In genomic region chr5:53406630-53407316, GRCh38 we compare ENCODE assay signal across 15 cellular contexts.
DNase-seq lines count a peak whose midpoint lies in the region; ATAC-seq, FAIRE-seq and TF ChIP-seq lines count a peak whose summit lies in the region.
"Had no signal": no experiment of that assay in that cellular context is flagged by ENCODE, and none has a peak within 500 bp of the region (broad histone marks: within the 10 kb centered on the region; RNA-seq: fewer than 3 reads in every experiment).

No MANE protein-coding gene starts in this region.

- peaks cover 0 to 4% of the 10 kb centered on the region in 2 donors for H3K27me3 Mint-ChIP-seq in CD8-positive, alpha-beta memory T cell
- peaks cover 8% of the 10 kb centered on the region for H3K27me3 Mint-ChIP-seq in activated naive CD8-positive, alpha-beta T cell treated with anti-CD3 and anti-CD28 coated beads for 36 hours
- H3K27me3 Mint-ChIP-seq in mesothelial cell of epicardium (ENCODE audit: low read depth): no peaks in the 10 kb centered on the region
- H3K27me3 Mint-ChIP-seq in activated CD8-positive, alpha-beta memory T cell treated with anti-CD3 and anti-CD28 coated beads, Interleukin-2, amount 10 ng/mL, durations not matched to agents 7 days and 5 days: peaks cover 4% of the 10 kb centered on the region

- peaks cover 0 to 1% (median 0%) of the 10 kb centered on the region in 5 donors for H3K9me3 Mint-ChIP-seq in CD8-positive, alpha-beta memory T cell
- H3K9me3 Mint-ChIP-seq in activated naive CD8-positive, alpha-beta T cell treated with anti-CD3 and anti-CD28 coated beads for 36 hours: no peaks in the 10 kb centered on the region
- peaks cover 19% of the 10 kb centered on the region for H3K9me3 Mint-ChIP-seq in mesothelial cell of epicardium
- H3K9me3 Mint-ChIP-seq in activated CD8-positive, alpha-beta memory T cell treated with anti-CD3 and anti-CD28 coated beads, Interleukin-2, amount 10 ng/mL, durations not matched to agents 7 days and 5 days (ENCODE audit: low read depth): no peaks in the 10 kb centered on the region

- H3K9me1 ChIP-seq in keratinocyte (ENCODE audit: control insufficient read depth, extremely low read depth, insufficient read depth, low read length): no peaks in the 10 kb centered on the region

- H3K27me3 ChIP-seq in keratinocyte (ENCODE audit: control insufficient read depth, extremely low read depth, insufficient read depth, low read length): no peaks in the 10 kb centered on the region
- H3K27me3 ChIP-seq in CD8-positive, alpha-beta memory T cell (ENCODE audit: insufficient read depth, low read length, poor library complexity, severe bottlenecking): no peaks in the 10 kb centered on the region
- H3K27me3 ChIP-seq: BLaER1 had no signal

- H3K79me2 ChIP-seq in keratinocyte (ENCODE audit: control insufficient read depth, insufficient read depth, low read length): no peaks in the 10 kb centered on the region

- H3K9me3 ChIP-seq in keratinocyte (ENCODE audit: control insufficient read depth, low read depth, low read length): no peaks in the 10 kb centered on the region
- no peaks in the 10 kb centered on the region for H3K9me3 ChIP-seq in CD8-positive, alpha-beta memory T cell (ENCODE audit: low read length)
- H3K9me3 ChIP-seq: BLaER1, mucosa of descending colon, thoracic aorta had no signal

- peak overlapping the region; percentile 73 for H3K27ac ChIP-seq in keratinocyte (ENCODE audit: control insufficient read depth, insufficient read depth, low read length)
- H3K27ac ChIP-seq in CD8-positive, alpha-beta memory T cell (ENCODE audit: low read depth, low read length): no peak overlapping the region
- H3K27ac ChIP-seq: BLaER1, thoracic aorta had no signal

- dilution Hi-C loops in keratinocyte (cut with MboI; ENCODE audit: extremely low pct_ligation_motif_present, low sequenced_read_pairs): no loop called here

- H3K4me3 Mint-ChIP-seq in CD8-positive, alpha-beta memory T cell: no peak overlapping the region
- no peak overlapping the region for H3K4me3 Mint-ChIP-seq in activated naive CD8-positive, alpha-beta T cell treated with anti-CD3 and anti-CD28 coated beads for 36 hours
- no peak overlapping the region for H3K4me3 Mint-ChIP-seq in mesothelial cell of epicardium
- H3K4me3 Mint-ChIP-seq in activated CD8-positive, alpha-beta memory T cell treated with anti-CD3 and anti-CD28 coated beads, Interleukin-2, amount 10 ng/mL, durations not matched to agents 7 days and 5 days: no peak overlapping the region
- H3K4me3 Mint-ChIP-seq: activated CD4-positive, alpha-beta T cell treated with anti-CD3 and anti-CD28 coated beads for 36 hours had no signal

- peak; percentile 87 for FAIRE-seq in keratinocyte (lab: Jason Lieb, UNC)
- FAIRE-seq: H1 had no signal

- H3K9ac ChIP-seq in keratinocyte (ENCODE audit: control insufficient read depth, extremely low read depth, insufficient read depth, low read length): no peak overlapping the region
- H3K9ac ChIP-seq: BLaER1 had no signal

- H3K4me1 ChIP-seq in keratinocyte (ENCODE audit: control insufficient read depth, extremely low read depth, insufficient read depth, low read length): peaks cover 15% of the 10 kb centered on the region
- H3K4me1 ChIP-seq in CD8-positive, alpha-beta memory T cell (ENCODE audit: insufficient read depth, low read length): no peaks in the 10 kb centered on the region
- H3K4me1 ChIP-seq: BLaER1 had no signal

- no peak for TF ChIP-seq CTCF in astrocyte of the cerebellum (IDR thresholded peaks at IDR 0.05; ENCODE audit: low read depth, low read length, missing control alignments)
- TF ChIP-seq CTCF in keratinocyte (optimal IDR thresholded peaks at IDR 0.05 in 1 of 3, IDR thresholded peaks at IDR 0.05 in 1 of 3, conservative IDR thresholded peaks at IDR 0.05 in 1 of 3; ENCODE audit: extremely low read depth in 1 of 3, insufficient read depth in 2 of 3, low read length in 3 of 3): no peak
- no peak for TF ChIP-seq CTCF in mesothelial cell of epicardium (IDR thresholded peaks at IDR 0.05; ENCODE audit: unreplicated experiment)

- peaks cover 0 to 3% (median 2%) of the 10 kb centered on the region in 3 donors for H3K36me3 Mint-ChIP-seq in CD8-positive, alpha-beta memory T cell
- no peaks in the 10 kb centered on the region for H3K36me3 Mint-ChIP-seq in activated naive CD8-positive, alpha-beta T cell treated with anti-CD3 and anti-CD28 coated beads for 36 hours
- H3K36me3 Mint-ChIP-seq in mesothelial cell of epicardium: no peaks in the 10 kb centered on the region
- no peaks in the 10 kb centered on the region for H3K36me3 Mint-ChIP-seq in activated CD8-positive, alpha-beta memory T cell treated with anti-CD3 and anti-CD28 coated beads, Interleukin-2, amount 10 ng/mL, durations not matched to agents 7 days and 5 days

- POLR2A ChIA-PET in CD8-positive, alpha-beta memory T cell (lab: Charles Lee): no interaction called here

- no peak overlapping the region for H2AFZ ChIP-seq in keratinocyte (ENCODE audit: control insufficient read depth, low read length)

- ATAC-seq in activated CD8-positive, alpha-beta memory T cell treated with anti-CD3 and anti-CD28 coated beads, Interleukin-2, amount 10 ng/mL, durations not matched to agents 7 days and 5 days: no peak
- ATAC-seq: activated CD4-positive, alpha-beta T cell treated with anti-CD3 and anti-CD28 coated beads for 36 hours; mucosa of descending colon had no signal

- no peak overlapping the region for H3K27ac Mint-ChIP-seq in CD8-positive, alpha-beta memory T cell
- no peak overlapping the region for H3K27ac Mint-ChIP-seq in activated naive CD8-positive, alpha-beta T cell treated with anti-CD3 and anti-CD28 coated beads for 36 hours
- H3K27ac Mint-ChIP-seq in mesothelial cell of epicardium: no peak overlapping the region
- H3K27ac Mint-ChIP-seq in activated CD8-positive, alpha-beta memory T cell treated with anti-CD3 and anti-CD28 coated beads, Interleukin-2, amount 10 ng/mL, durations not matched to agents 7 days and 5 days: no peak overlapping the region
- H3K27ac Mint-ChIP-seq: activated CD4-positive, alpha-beta T cell treated with anti-CD3 and anti-CD28 coated beads for 36 hours had no signal

- H3K36me3 ChIP-seq in keratinocyte (ENCODE audit: control insufficient read depth in 2 of 2, extremely low read depth in 1 of 2, insufficient read depth in 2 of 2, low read length in 2 of 2): no peaks in the 10 kb centered on the region
- H3K36me3 ChIP-seq in CD8-positive, alpha-beta memory T cell (ENCODE audit: insufficient read depth, low read length): no peaks in the 10 kb centered on the region
- H3K36me3 ChIP-seq: BLaER1, thoracic aorta had no signal

- H3K4me2 ChIP-seq in keratinocyte (ENCODE audit: control insufficient read depth, extremely low read depth, insufficient read depth, low read depth, low read length): peak overlapping the region; percentile 50
- H3K4me2 ChIP-seq: BLaER1 had no signal

- CTCF ChIA-PET in CD8-positive, alpha-beta memory T cell (lab: Charles Lee): no interaction called here
- CTCF ChIA-PET in activated CD8-positive, alpha-beta memory T cell treated with anti-CD3 and anti-CD28 coated beads, Interleukin-2, amount 10 ng/mL, durations not matched to agents 7 days and 5 days (lab: Charles Lee): no interaction called here

- H3K4me3 ChIP-seq in astrocyte of the cerebellum (ENCODE audit: low read depth, low read length) (no peak overlapping the region), keratinocyte (ENCODE audit: control insufficient read depth in 2 of 3, extremely low read depth in 1 of 3, insufficient read depth in 2 of 3, low read depth in 1 of 3, low read length in 3 of 3) (no peak overlapping the region)
- no peak overlapping the region for H3K4me3 ChIP-seq in CD8-positive, alpha-beta memory T cell (ENCODE audit: low read length)
- H3K4me3 ChIP-seq: BLaER1, mucosa of descending colon, thoracic aorta had no signal

- in situ Hi-C loops in astrocyte of the cerebellum (cut with HindIII; ENCODE audit: low sequenced_read_pairs): no loop called here

- H3K4me1 Mint-ChIP-seq in CD8-positive, alpha-beta memory T cell: peaks cover 10 to 14% (median 13%) of the 10 kb centered on the region in 3 donors
- H3K4me1 Mint-ChIP-seq in activated naive CD8-positive, alpha-beta T cell treated with anti-CD3 and anti-CD28 coated beads for 36 hours: peaks cover 6% of the 10 kb centered on the region
- no peaks in the 10 kb centered on the region for H3K4me1 Mint-ChIP-seq in mesothelial cell of epicardium
- H3K4me1 Mint-ChIP-seq in activated CD8-positive, alpha-beta memory T cell treated with anti-CD3 and anti-CD28 coated beads, Interleukin-2, amount 10 ng/mL, durations not matched to agents 7 days and 5 days: no peaks in the 10 kb centered on the region

- H4K20me1 ChIP-seq in keratinocyte (ENCODE audit: control insufficient read depth, extremely low read depth, insufficient read depth, low read length): no peaks in the 10 kb centered on the region
- H4K20me1 ChIP-seq: BLaER1 had no signal

- DNase-seq in AG20443 (ENCODE audit: low spot score) (peak; percentile 48), LHCN-M2 (ENCODE audit: low read depth) (peak; percentile 87), astrocyte of the cerebellum (ENCODE audit: low read depth) (peak; percentile 82), keratinocyte (ENCODE audit: low read depth, low spot score) (peak; percentile 53), mesothelial cell of epicardium (ENCODE audit: low spot score in 2 of 2, unreplicated experiment in 2 of 2) (no peak)
- no peak for DNase-seq in CD8-positive, alpha-beta memory T cell
- DNase-seq in activated naive CD8-positive, alpha-beta T cell treated with anti-CD3 and anti-CD28 coated beads for 36 hours: no peak
- no peak for DNase-seq in activated CD8-positive, alpha-beta memory T cell treated with anti-CD3 and anti-CD28 coated beads, Interleukin-2, amount 10 ng/mL, durations not matched to agents 7 days and 5 days
- DNase-seq: activated CD4-positive, alpha-beta T cell treated with anti-CD3 and anti-CD28 coated beads for 36 hours; mucosa of descending colon; NCI-H524 treated with DMSO at 0.1 percent for 48 hours; retina had no signal

Comparison
In these comparisons a context has a peak if more than half of its experiments do, and no peak if none do; other contexts are left out.
1. DNase-seq: peak in AG20443 (single experiment), LHCN-M2 (single experiment), astrocyte of the cerebellum (single experiment) and keratinocyte (single experiment); none in CD8-positive, alpha-beta memory T cell (0 of 5), activated naive CD8-positive, alpha-beta T cell treated with anti-CD3 and anti-CD28 coated beads for 36 hours (single experiment), mesothelial cell of epicardium (0 of 2) and activated CD8-positive, alpha-beta memory T cell treated with anti-CD3 and anti-CD28 coated beads, Interleukin-2, amount 10 ng/mL, durations not matched to agents 7 days and 5 days (single experiment).